Comparison of ENCODE assay signal across 23 cellular contexts in genomic region chr14:78737116-78737515, GRCh38.
"Had no signal": no experiment of that assay in that cellular context is flagged by ENCODE, and none has a peak within 500 bp of the region (broad histone marks: within the 10 kb centered on the region; RNA-seq: fewer than 3 reads in every experiment).

No MANE protein-coding gene starts in this region.

- H3K36me3 ChIP-seq: esophagus squamous epithelium, lower lobe of right lung, neutrophil, pancreas, prostate gland, sigmoid colon, tibial nerve, upper lobe of right lung, uterus had no signal

- H3K27me3 Mint-ChIP-seq: dendritic cell treated with granulocyte-macrophage colony-stimulating factor and Interleukin-4, amounts not matched to agents 40 ng/mL and 50 ng/mL, for 4 days had no signal

- H3K36me3 Mint-ChIP-seq: naive thymus-derived CD8-positive, alpha-beta T cell; stimulated activated effector memory CD8-positive, alpha-beta T cell treated with anti-CD3 and anti-CD28 coated beads, Interleukin-12 subunit alpha, Interleukin-12 subunit beta, amount 100 ng/mL, for 72 hours had no signal

- H3K4me1 ChIP-seq: esophagus squamous epithelium, lower lobe of right lung, pancreas, prostate gland, sigmoid colon, testis, tibial nerve, upper lobe of right lung, uterus had no signal

- H3K4me3 Mint-ChIP-seq: dendritic cell treated with granulocyte-macrophage colony-stimulating factor and Interleukin-4, amounts not matched to agents 40 ng/mL and 50 ng/mL, for 4 days; naive thymus-derived CD8-positive, alpha-beta T cell; nephron progenitor cell; stimulated activated effector memory CD8-positive, alpha-beta T cell treated with anti-CD3 and anti-CD28 coated beads, Interleukin-12 subunit alpha, Interleukin-12 subunit beta, amount 100 ng/mL, for 72 hours had no signal

- H3K9me3 ChIP-seq: esophagus squamous epithelium, lower lobe of right lung, neutrophil, pancreas, prostate gland, sigmoid colon, testis, tibial nerve, upper lobe of right lung, uterus had no signal

- DNase-seq: effector CD8-positive, alpha-beta T cell; erythroblast; esophagus squamous epithelium; foreskin melanocyte; left ventricle myocardium superior; lower lobe of right lung; naive thymus-derived CD8-positive, alpha-beta T cell; nephron progenitor cell; pancreas; right cardiac atrium; sigmoid colon; stimulated activated CD4-positive, alpha-beta T cell treated with anti-CD3 and anti-CD28 coated beads, Interleukin-2, amount 100 ng/mL, for 24 hours; stimulated activated CD4-positive, alpha-beta T cell treated with anti-CD3 and anti-CD28 coated beads, Interleukin-4, amount 100 ng/mL, for 24 hours; stimulated activated naive CD8-positive, alpha-beta T cell treated with anti-CD3 and anti-CD28 coated beads, Interleukin-15, Interleukin-2, amounts not matched to agents 100 U/mL and 50 U/mL, for 24 hours; substantia nigra; testis; upper lobe of right lung; uterus had no signal

- H3K9me3 Mint-ChIP-seq: dendritic cell treated with granulocyte-macrophage colony-stimulating factor and Interleukin-4, amounts not matched to agents 40 ng/mL and 50 ng/mL, for 4 days; nephron progenitor cell had no signal

- H3K4me1 Mint-ChIP-seq: naive thymus-derived CD8-positive, alpha-beta T cell; nephron progenitor cell; stimulated activated effector memory CD8-positive, alpha-beta T cell treated with anti-CD3 and anti-CD28 coated beads, Interleukin-12 subunit alpha, Interleukin-12 subunit beta, amount 100 ng/mL, for 72 hours had no signal

- H3K27me3 ChIP-seq: esophagus squamous epithelium, neutrophil, pancreas, sigmoid colon, testis, tibial nerve, upper lobe of right lung, uterus had no signal

- H3K4me3 ChIP-seq: esophagus squamous epithelium, lower lobe of right lung, pancreas, prostate gland, sigmoid colon, testis, tibial nerve, upper lobe of right lung, uterus had no signal

- H3K27ac ChIP-seq: esophagus squamous epithelium, lower lobe of right lung, neutrophil, pancreas, prostate gland, sigmoid colon, testis, tibial nerve, upper lobe of right lung, uterus had no signal

- H3K27ac Mint-ChIP-seq: dendritic cell treated with granulocyte-macrophage colony-stimulating factor and Interleukin-4, amounts not matched to agents 40 ng/mL and 50 ng/mL, for 4 days; naive thymus-derived CD8-positive, alpha-beta T cell; nephron progenitor cell; stimulated activated effector memory CD8-positive, alpha-beta T cell treated with anti-CD3 and anti-CD28 coated beads, Interleukin-12 subunit alpha, Interleukin-12 subunit beta, amount 100 ng/mL, for 72 hours had no signal
